In genomic region chr1:2326524-2326923, GRCh38 we compare ENCODE assay signal across 22 cellular contexts.
DNase-seq lines count a peak whose midpoint lies in the region; ATAC-seq, FAIRE-seq and TF ChIP-seq lines count a peak whose summit lies in the region.
"Had no signal": no experiment of that assay in that cellular context is flagged by ENCODE, and none has a peak within 500 bp of the region (broad histone marks: within the 10 kb centered on the region; RNA-seq: fewer than 3 reads in every experiment).

No MANE protein-coding gene starts in this region.

- H3K9me3 Mint-ChIP-seq in endothelial cell (ENCODE audit: unreplicated experiment) (peaks cover 10% of the 10 kb centered on the region), neural crest cell (no peaks in the 10 kb centered on the region)
- H3K9me3 Mint-ChIP-seq: HFFc6 had no signal

- H3K27me3 ChIP-seq in HepG2 (ENCODE audit: control insufficient read depth in 1 of 2, insufficient read depth in 2 of 2, low read length in 2 of 2) = peaks cover 16 to 95% of the 10 kb centered on the region in 2 experiments
- no peaks in the 10 kb centered on the region for H3K27me3 ChIP-seq in right lobe of liver

- in situ Hi-C loops in HepG2 (cut with HindIII; ENCODE audit: extremely low pct_ligation_motif_present, low pct_unique_long_range_greater_than_20kb) = no loop called here

- TF ChIP-seq RAD21 in HepG2 (CRISPR knock-in tag; IDR thresholded peaks at IDR 0.05) = no peak

- WGBS in HepG2 (ENCODE audit: low lambda C conversion rate) = no CpG with 5 or more reads among the region's 21 CpGs
- 40% methylated on average over 2 of the region's 21 CpGs for WGBS in right lobe of liver (ENCODE audit: insufficient coverage, low coverage, low lambda C conversion rate, missing lambda C conversion rate)

- no peak for ATAC-seq in HepG2
- no peak for ATAC-seq in right lobe of liver
- ATAC-seq: GM12878 had no signal

- H3K4me1 Mint-ChIP-seq in endothelial cell (ENCODE audit: unreplicated experiment) (no peaks in the 10 kb centered on the region), neural crest cell (peaks cover 13% of the 10 kb centered on the region)

- CTCF ChIA-PET in HepG2 (lab: Yijun Ruan, JAX; ENCODE audit: low intra/inter-chr PET ratio, low total read pairs) = no interaction called here

- H3K4me3 Mint-ChIP-seq in endothelial cell (ENCODE audit: unreplicated experiment) = peak overlapping the region; percentile 0
- H3K4me3 Mint-ChIP-seq in neural crest cell = no peak overlapping the region
- H3K4me3 Mint-ChIP-seq: HFFc6 had no signal

- BruUV-seq in HepG2 (replicated peaks; lab: Mats Ljungman, UMichigan) = no TSS peak

- H3K27ac Mint-ChIP-seq in endothelial cell (ENCODE audit: unreplicated experiment) (no peak overlapping the region), neural crest cell (ENCODE audit: unreplicated experiment) (peak overlapping the region; percentile 89)
- H3K27ac Mint-ChIP-seq: HFFc6 had no signal

- H2AFZ ChIP-seq in HepG2 (ENCODE audit: low read length) = no peak overlapping the region

- POLR2A ChIA-PET in HepG2 (lab: Yijun Ruan, JAX) = no interaction called here

- H3K9me3 ChIP-seq in HepG2 (ENCODE audit: low read length) (no peaks in the 10 kb centered on the region), right lobe of liver (no peaks in the 10 kb centered on the region)

- no peak overlapping the region for H3K27ac ChIP-seq in HepG2 (ENCODE audit: extremely low read length, insufficient read depth, low read length)
- H3K27ac ChIP-seq in right lobe of liver = no peak overlapping the region

- DNase-seq in HepG2 (ENCODE audit: low spot score) (no peak), right lobe of liver (no peak), endothelial cell (ENCODE audit: low spot score) (no peak), neural crest cell (ENCODE audit: low read depth, low spot score) (no peak), Ammon's horn (ENCODE audit: low spot score) (no peak), NCI-H146 (lab: John Stamatoyannopoulos, UW) (no peak), RCC 7860 (ENCODE audit: low spot score) (no peak), superior temporal gyrus (ENCODE audit: extremely low spot score) (no peak)
- DNase-seq: C1 segment of cervical spinal cord; DND-41; GDM1; HFFc6; MM.1S; NCI-H1092 treated with DMSO at 0.1 percent for 48 hours; NCI-H1694; NCI-H226; NCI-H524 treated with DMSO at 0.1 percent for 48 hours; NK-92 treated with Interleukin-12 subunit alpha and Interleukin-12 subunit beta, amount 100 ng/mL, for 24 hours had no signal

- 0 out of 2 replicates have a peak, but pooled peaks have one; percentile 14 for TF ChIP-seq CTCF in HepG2 (CRISPR knock-in tag; IDR thresholded peaks at IDR 0.05)
- TF ChIP-seq CTCF in right lobe of liver (IDR thresholded peaks at IDR 0.05) = no peak
- TF ChIP-seq CTCF in endothelial cell (IDR thresholded peaks at IDR 0.05; ENCODE audit: unreplicated experiment) = no peak
- no peak for TF ChIP-seq CTCF in neural crest cell (conservative IDR thresholded peaks at IDR 0.05)

- no peaks in the 10 kb centered on the region for H4K20me1 ChIP-seq in HepG2 (ENCODE audit: insufficient read depth, low read length)

- H3K4me1 ChIP-seq in HepG2 (ENCODE audit: insufficient read depth, low read length) = peaks cover 32% of the 10 kb centered on the region
- H3K4me1 ChIP-seq in right lobe of liver = no peaks in the 10 kb centered on the region

- no peak overlapping the region for H3K9ac ChIP-seq in HepG2 (ENCODE audit: insufficient read depth, low read depth, low read length)

- H3K36me3 ChIP-seq in HepG2 (replicated peaks in 1 of 2; ENCODE audit: control insufficient read depth in 1 of 2, insufficient read depth in 2 of 2, low read length in 2 of 2) (no peaks in the 10 kb centered on the region), right lobe of liver (no peaks in the 10 kb centered on the region)

- intact Hi-C loops in HepG2 (cut with micrococcal nuclease; ENCODE audit: unreplicated experiment) = no loop called here
- intact Hi-C loops in right lobe of liver (cut with DNase I) = no loop called here

- no peak for TF ChIP-seq EP300 in HepG2 (IDR thresholded peaks at IDR 0.05; ENCODE audit: low read depth in 2 of 2, low read length in 2 of 2)
- TF ChIP-seq EP300 in HepG2 (CRISPR knock-in tag; IDR thresholded peaks at IDR 0.05; ENCODE audit: borderline replicate concordance) = no peak

- H3K4me3 ChIP-seq in HepG2 (replicated peaks in 1 of 3; ENCODE audit: insufficient read depth in 1 of 3, low read depth in 2 of 3, low read length in 3 of 3) (no peak overlapping the region), right lobe of liver (no peak overlapping the region)
- H3K4me3 ChIP-seq: GM12878 had no signal

- FAIRE-seq in HepG2 (lab: Jason Lieb, UNC) (no peak), RCC 7860 (lab: Jason Lieb, UNC) (no peak)
- FAIRE-seq: A204.1, GM12878, GM18507, H54 had no signal

- TF ChIP-seq POLR2A in HepG2 (IDR thresholded peaks at IDR 0.05; ENCODE audit: insufficient read depth in 1 of 2, low read depth in 2 of 2, low read length in 2 of 2) (no peak), right lobe of liver (IDR thresholded peaks at IDR 0.05) (no peak)

- no peaks in the 10 kb centered on the region for H3K79me2 ChIP-seq in HepG2 (ENCODE audit: insufficient read depth, low read length)

- H3K27me3 Mint-ChIP-seq in endothelial cell (ENCODE audit: unreplicated experiment) = peaks cover 11% of the 10 kb centered on the region
- H3K27me3 Mint-ChIP-seq in neural crest cell (ENCODE audit: low read depth) = peaks cover 21% of the 10 kb centered on the region

- H3K36me3 Mint-ChIP-seq in endothelial cell (ENCODE audit: low read depth, unreplicated experiment) = peaks cover 4% of the 10 kb centered on the region
- H3K36me3 Mint-ChIP-seq in neural crest cell (ENCODE audit: low read depth) = peaks cover 3% of the 10 kb centered on the region

- H3K4me2 ChIP-seq in HepG2 (ENCODE audit: low read depth, low read length) = no peak overlapping the region

TF ChIP-seq in HepG2, 621 proteins besides CTCF, POLR2A, EP300 and RAD21:
- no peak for TF ChIP-seq ZNF510 (CRISPR knock-in tag; IDR thresholded peaks at IDR 0.05; ENCODE audit: low read depth)
- no peak for TF ChIP-seq ZFP36L2 (CRISPR knock-in tag; IDR thresholded peaks at IDR 0.05)
- 0 out of 2 replicates have a peak, but pooled peaks have one; percentile 3 for TF ChIP-seq STAG1 (CRISPR knock-in tag; IDR thresholded peaks at IDR 0.05)
- TF ChIP-seq RFXAP (CRISPR knock-in tag; IDR thresholded peaks at IDR 0.05; ENCODE audit: borderline replicate concordance) = no peak
- 0 out of 2 replicates have a peak, but pooled peaks have one; percentile 14 for TF ChIP-seq ZBTB38 (CRISPR knock-in tag; IDR thresholded peaks at IDR 0.05)
- no peak for TF ChIP-seq ZMYM4 (CRISPR knock-in tag; IDR thresholded peaks at IDR 0.05)
- no peak for TF ChIP-seq ZNF501 (CRISPR knock-in tag; IDR thresholded peaks at IDR 0.05)
- no peak for TF ChIP-seq HNRNPK (IDR thresholded peaks at IDR 0.05; ENCODE audit: low read depth, low read length, poor library complexity, severe bottlenecking)
- TF ChIP-seq CEBPG (CRISPR knock-in tag; IDR thresholded peaks at IDR 0.05) = no peak
- TF ChIP-seq HNRNPL (IDR thresholded peaks at IDR 0.05; ENCODE audit: low read depth, low read length) = 0 out of 2 replicates have a peak, but pooled peaks have one; percentile 36
- no peak for TF ChIP-seq ARNT2 (CRISPR knock-in tag; IDR thresholded peaks at IDR 0.05; ENCODE audit: low read depth)
- TF ChIP-seq ZNF761 (CRISPR knock-in tag; conservative IDR thresholded peaks at IDR 0.05) = no peak
